In the genomic region with DNA sequence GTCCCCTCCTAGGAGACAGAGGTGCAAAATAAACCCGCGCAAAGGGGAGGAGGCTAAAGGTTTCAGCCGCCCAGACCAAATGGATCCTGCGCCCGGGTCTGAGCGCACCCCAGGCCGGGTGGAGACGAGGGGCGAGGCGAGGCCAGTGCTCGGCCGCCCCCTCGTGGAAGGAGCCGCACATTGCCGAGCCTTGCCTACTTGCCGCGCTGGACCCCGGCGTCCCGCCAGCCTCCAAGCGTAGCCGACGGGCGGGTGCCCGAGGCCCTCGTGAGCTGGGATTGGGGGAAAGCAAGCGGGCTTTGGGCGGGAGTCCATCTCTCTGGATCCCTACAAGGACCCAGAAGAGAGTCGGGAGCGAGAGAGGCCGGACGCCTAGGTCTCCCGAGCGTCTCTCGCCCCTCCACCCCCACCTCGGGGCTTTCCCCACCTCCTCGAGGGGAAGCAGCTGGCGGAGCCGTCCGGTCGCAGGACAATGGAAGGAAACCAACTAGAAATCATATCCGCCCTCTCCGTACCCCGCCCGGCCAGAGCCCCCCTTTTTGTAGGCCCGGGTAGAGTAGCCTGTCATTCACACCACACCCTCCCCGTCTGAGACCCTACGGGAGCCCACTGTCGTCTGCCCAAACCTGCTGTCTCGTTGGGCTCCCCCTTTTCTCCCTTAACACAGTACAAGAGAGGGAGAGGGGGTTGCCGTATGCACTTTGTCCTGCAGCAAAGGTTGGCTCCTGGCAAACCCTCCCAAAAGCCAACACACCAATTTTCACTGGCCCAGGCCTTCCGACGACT, we compare ENCODE assay signal across 9 cellular contexts. TPM values are rescaled to one million over a fixed set of nuclear protein-coding genes. Genes with fewer than 3 reads are reported as not detected.
A peak's percentile ranks its signal among the peaks of the same experiment; 100 is the strongest.
DNase-seq lines count a peak whose midpoint lies in the region; ATAC-seq, FAIRE-seq and TF ChIP-seq lines count a peak whose summit lies in the region.
"Had no signal": no experiment of that assay in that cellular context is flagged by ENCODE, and none has a peak within 500 bp of the region (broad histone marks: within the 10 kb centered on the region; RNA-seq: fewer than 3 reads in every experiment).

No MANE protein-coding gene starts in this region.

- H3K27ac Mint-ChIP-seq in T-cell, result peak overlapping the region in 1 of 2 donors; percentile 24

- CTCF ChIA-PET in T-cell (lab: Charles Lee), result interaction anchor here (0.6 to 3.4 kb wide), 16 partner anchors 8 to 178 kb away, joined by 3 to 26 read pairs (median 4); a partner anchor contains a TSS

- intact Hi-C loops in right cardiac atrium (cut with DNase I), result loop anchor here in 1 of 4 donors (5.0 kb wide), 1 partner anchor 110 kb away; no protein-coding TSS in a partner anchor

- peak; percentile 49 for ATAC-seq in GM21528 (IDR thresholded peaks at IDR 0.05; ENCODE audit: low FRiP score, unreplicated experiment)
- ATAC-seq in T-cell (replicated peaks in 1 of 4), result peak; percentile 57 to 85 (median 80)
- peak; percentile 67 to 71 for ATAC-seq in right cardiac atrium
- ATAC-seq in HG02763 (IDR thresholded peaks at IDR 0.05; ENCODE audit: unreplicated experiment), result no peak

- peak; percentile 51 for TF ChIP-seq CTCF in D721Med (IDR thresholded peaks at IDR 0.05; ENCODE audit: insufficient read depth, missing control alignments)

- POLR2A ChIA-PET in T-cell (lab: Charles Lee), result no interaction called here

- H3K27me3 ChIP-seq in right cardiac atrium (ENCODE audit: control insufficient read depth, insufficient read depth), result no peaks in the 10 kb centered on the region

- DNase-seq in D721Med (ENCODE audit: insufficient read length, low spot score), result peak; percentile 97
- DNase-seq in LHCN-M2 (ENCODE audit: low read depth), result peak; percentile 57
- DNase-seq in T-cell, result peak in 33 of 34 experiments; percentile 45 to 78 (median 65)
- DNase-seq in amniotic stem cell (lab: John Stamatoyannopoulos, UW), result peak; percentile 14
- DNase-seq in right cardiac atrium, result peak; percentile 86 to 95 (median 94)
- peak; percentile 89 for DNase-seq in retina

- H3K4me1 ChIP-seq in right cardiac atrium (ENCODE audit: control insufficient read depth, insufficient read depth, low read length), result peaks cover 5% of the 10 kb centered on the region

- H3K4me3 Mint-ChIP-seq in T-cell, result peak overlapping the region; percentile 21 to 83 (median 49)

- no peaks in the 10 kb centered on the region for H3K27me3 Mint-ChIP-seq in T-cell

- WGBS in right cardiac atrium, result 2% methylated on average over 53 of the region's 53 CpGs

- no peaks in the 10 kb centered on the region for H3K9me3 Mint-ChIP-seq in T-cell

- H3K4me3 ChIP-seq in right cardiac atrium (ENCODE audit: low read length), result peak overlapping the region; percentile 21

- H3K36me3 Mint-ChIP-seq in T-cell, result no peaks in the 10 kb centered on the region

- H3K4me1 Mint-ChIP-seq in T-cell, result peaks cover 38 to 50% (median 45%) of the 10 kb centered on the region in 3 donors

- H3K27ac ChIP-seq in right cardiac atrium (ENCODE audit: low read length), result peak overlapping the region; percentile 85
- H3K27ac ChIP-seq: epithelial cell of prostate had no signal

- H3K9me3 ChIP-seq in right cardiac atrium (ENCODE audit: control insufficient read depth, low read length), result no peaks in the 10 kb centered on the region

- FAIRE-seq in D721Med (lab: Jason Lieb, UNC), result no peak

RNA-seq across cellular contexts. Expression of a gene that starts 0.7 kb away (rescaled TPM):
- total RNA-seq in LHCN-M2 (2014; rRNA removed) (not detected in 2 replicates), T-cell (under 1 TPM in 1 of 5 donors, not detected in 4; 0.53 TPM), right cardiac atrium (10 to 100 TPM in 2 of 4 donors, 1 to 10 TPM in 2; 6.7 to 16.8 (median 10.1) TPM)
- polyA plus RNA-seq in LHCN-M2 (2012), result not detected
- 6.9 TPM for polyA plus RNA-seq in right cardiac atrium

RNA-seq across cellular contexts. Expression of a gene that starts 9.8 kb away (rescaled TPM):
- total RNA-seq in LHCN-M2 (2014; rRNA removed) (161 and 204 TPM in 2 replicates), T-cell (100 to 1,000 TPM in 4 of 5 donors, 10 to 100 TPM in 1; 98.3 to 160 (median 133) TPM), right cardiac atrium (100 to 1,000 TPM; 188 to 219 (median 193) TPM)
- polyA plus RNA-seq in LHCN-M2 (2012), result 619 TPM
- polyA plus RNA-seq in right cardiac atrium, result 357 TPM

RNA-seq across cellular contexts. Expression of a gene that starts 13.6 kb away (rescaled TPM):
- total RNA-seq in LHCN-M2 (2014; rRNA removed) (0.63 TPM in 1 of 2 replicates, not detected in the other), T-cell (10 to 100 TPM in 3 of 5 donors, 1 to 10 TPM in 2; 3.8 to 17.6 (median 15.4) TPM), right cardiac atrium (1 to 10 TPM in 2 of 4 donors, under 1 TPM in 2; 0.91 to 1.1 (median 0.98) TPM)
- 2.8 TPM for polyA plus RNA-seq in LHCN-M2 (2012)
- 1.2 TPM for polyA plus RNA-seq in right cardiac atrium

RNA-seq across cellular contexts. Expression of a gene that starts 21.7 kb away (rescaled TPM):
- total RNA-seq in LHCN-M2 (2014; rRNA removed) (0.11 TPM in 1 of 2 replicates, not detected in the other), T-cell (1 to 10 TPM; 1.4 to 2.2 (median 1.8) TPM), right cardiac atrium (1 to 10 TPM; 3.3 to 5.3 (median 3.7) TPM)
- 0.12 TPM for polyA plus RNA-seq in LHCN-M2 (2012)
- polyA plus RNA-seq in right cardiac atrium, result 11.3 TPM

RNA-seq across cellular contexts. Expression of a gene that starts 26.3 kb away (rescaled TPM):
- total RNA-seq in LHCN-M2 (2014; rRNA removed), result not detected in 2 replicates
- 0.40 TPM for polyA plus RNA-seq in LHCN-M2 (2012)
- total RNA-seq in T-cell, result under 1 TPM in 3 of 5 donors, not detected in 2; 0.12 to 0.78 (median 0.13) TPM
- total RNA-seq in right cardiac atrium, result under 1 TPM in 1 of 4 donors, not detected in 3; 0.18 TPM
- polyA plus RNA-seq in right cardiac atrium, result 0.09 TPM

Comparison
In these comparisons a context has a peak if more than half of its experiments do, and no peak if none do; other contexts are left out.
1. DNase-seq: peak in every context shown above with its lines; median percentile 97 in D721Med; 94 in right cardiac atrium; 89 in retina; 65 in T-cell; 57 in LHCN-M2; 14 in amniotic stem cell.